15 cellular contexts compared by ENCODE assay signal in genomic region chr2:10316860-10317259, GRCh38.
"Had no signal": no experiment of that assay in that cellular context is flagged by ENCODE, and none has a peak within 500 bp of the region (broad histone marks: within the 10 kb centered on the region; RNA-seq: fewer than 3 reads in every experiment).

No MANE protein-coding gene starts in this region.

- H3K4me1 ChIP-seq: body of pancreas had no signal

- H3K4me2 ChIP-seq: hepatocyte had no signal

- H3K9me3 Mint-ChIP-seq: effector memory CD8-positive, alpha-beta T cell had no signal

- H3K27me3 ChIP-seq: body of pancreas, esophagus squamous epithelium, hepatocyte, upper lobe of left lung had no signal

- H3K36me3 ChIP-seq: esophagus squamous epithelium, thoracic aorta had no signal

- H3K9me3 ChIP-seq: body of pancreas, esophagus squamous epithelium, thoracic aorta, upper lobe of left lung had no signal

- H2AFZ ChIP-seq: hepatocyte had no signal

- ATAC-seq: body of pancreas; stimulated activated naive B cell treated with anti-CD40 and anti-IgM and Interleukin-4, amounts not matched to agents 10 μg/mL and 1 μg/mL and 100 μg/mL, for 72 hours had no signal

- DNase-seq: activated CD4-positive, alpha-beta T cell treated with anti-CD3 and anti-CD28 coated beads, Interleukin-2, amount 50 U/mL, for 1 hour; activated CD4-positive, CD25-positive, alpha-beta regulatory T cell treated with anti-CD3 and anti-CD28 coated beads, Interleukin-2, amount 50 U/mL, for 72 hours; activated naive CD8-positive, alpha-beta T cell treated with anti-CD3 and anti-CD28 coated beads for 36 hours; body of pancreas; effector memory CD8-positive, alpha-beta T cell; esophagus squamous epithelium; mesendoderm; nucleus accumbens; stimulated activated naive B cell treated with anti-CD40 and anti-IgM and Interleukin-4, amounts not matched to agents 10 μg/mL and 1 μg/mL and 100 μg/mL, for 72 hours; upper lobe of left lung had no signal

- H3K27ac Mint-ChIP-seq: stimulated activated naive B cell treated with anti-CD40 and anti-IgM and Interleukin-4, amounts not matched to agents 10 μg/mL and 1 μg/mL and 100 μg/mL, for 72 hours had no signal

- H3K27me3 Mint-ChIP-seq: activated naive CD8-positive, alpha-beta T cell treated with anti-CD3 and anti-CD28 coated beads for 36 hours; effector memory CD8-positive, alpha-beta T cell; progenitor cell of endocrine pancreas; stimulated activated naive B cell treated with anti-CD40 and anti-IgM and Interleukin-4, amounts not matched to agents 10 μg/mL and 1 μg/mL and 100 μg/mL, for 72 hours had no signal

- H3K4me3 Mint-ChIP-seq: activated naive CD8-positive, alpha-beta T cell treated with anti-CD3 and anti-CD28 coated beads for 36 hours; effector memory CD8-positive, alpha-beta T cell; nephron; stimulated activated naive B cell treated with anti-CD40 and anti-IgM and Interleukin-4, amounts not matched to agents 10 μg/mL and 1 μg/mL and 100 μg/mL, for 72 hours had no signal

- H3K27ac ChIP-seq: body of pancreas, esophagus squamous epithelium, hepatocyte, thoracic aorta, VCaP had no signal

- H3K4me3 ChIP-seq: body of pancreas, esophagus squamous epithelium, hepatocyte, thoracic aorta, upper lobe of left lung had no signal
